In the genomic region with DNA sequence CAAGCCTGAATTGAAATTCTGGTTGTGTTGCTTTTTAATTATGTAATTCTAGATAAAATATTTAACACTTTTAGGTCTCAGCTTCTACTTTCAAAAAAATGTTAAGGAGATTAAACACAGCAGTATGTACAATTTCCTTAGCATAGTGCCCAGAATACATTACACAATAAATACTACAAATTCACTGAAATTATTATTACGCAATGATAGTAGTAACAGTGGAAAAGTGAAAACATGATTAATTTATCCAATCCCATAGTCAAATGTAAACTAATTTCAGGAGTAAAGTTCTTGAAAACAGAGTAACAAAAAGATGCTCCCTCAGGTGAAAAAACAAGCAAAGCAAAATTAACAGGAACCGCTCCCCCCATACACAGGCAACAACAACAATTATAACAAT, we compare ENCODE assay signal across 22 cellular contexts.
"Had no signal": no experiment of that assay in that cellular context is flagged by ENCODE, and none has a peak within 500 bp of the region (broad histone marks: within the 10 kb centered on the region; RNA-seq: fewer than 3 reads in every experiment).

No MANE protein-coding gene starts in this region.

- DNase-seq: hypothalamus; immature natural killer cell; islet precursor cell; left ventricle myocardium inferior; mesendoderm; naive thymus-derived CD4-positive, alpha-beta T cell; ovary; small intestine; spleen; stimulated activated CD4-positive, alpha-beta T cell treated with anti-CD3 and anti-CD28 coated beads, Interleukin-4, amount 100 ng/mL, for 24 hours; stimulated activated naive CD4-positive, alpha-beta T cell; tibial artery; trophoblast cell; upper lobe of right lung had no signal

- H3K4me3 ChIP-seq: left ventricle myocardium inferior, lung, ovary, right atrium auricular region, spleen, suprapubic skin, thoracic aorta, tibial artery, upper lobe of right lung had no signal

- H3K27ac ChIP-seq: left ventricle myocardium inferior, ovary, right atrium auricular region, spleen, suprapubic skin, thoracic aorta, tibial artery, upper lobe of right lung had no signal

- ATAC-seq: naive thymus-derived CD4-positive, alpha-beta T cell; natural killer cell treated with Interleukin-12 subunit alpha and Interleukin-12 subunit beta and Interleukin-15 and Interleukin-18, amount 100 ng/mL, for 72 hours; sciatic nerve; stimulated activated effector memory CD8-positive, alpha-beta T cell treated with anti-CD3 and anti-CD28 coated beads, Interleukin-12 subunit alpha, Interleukin-12 subunit beta, amount 100 ng/mL, for 72 hours; upper lobe of right lung had no signal

- H3K36me3 ChIP-seq: left ventricle myocardium inferior, ovary, right atrium auricular region, spleen, suprapubic skin, thoracic aorta, tibial artery, upper lobe of right lung had no signal

- FAIRE-seq: small intestine, urothelium cell line had no signal

- H3K4me1 ChIP-seq: right atrium auricular region, spleen, suprapubic skin, tibial artery, upper lobe of right lung had no signal

- H3K27me3 ChIP-seq: right atrium auricular region, spleen, suprapubic skin, tibial artery, upper lobe of right lung had no signal

- H3K9me3 ChIP-seq: left ventricle myocardium inferior, ovary, right atrium auricular region, spleen, suprapubic skin, thoracic aorta, tibial artery, upper lobe of right lung had no signal
